ENCODE assay signal across 22 cellular contexts in the genomic region with DNA sequence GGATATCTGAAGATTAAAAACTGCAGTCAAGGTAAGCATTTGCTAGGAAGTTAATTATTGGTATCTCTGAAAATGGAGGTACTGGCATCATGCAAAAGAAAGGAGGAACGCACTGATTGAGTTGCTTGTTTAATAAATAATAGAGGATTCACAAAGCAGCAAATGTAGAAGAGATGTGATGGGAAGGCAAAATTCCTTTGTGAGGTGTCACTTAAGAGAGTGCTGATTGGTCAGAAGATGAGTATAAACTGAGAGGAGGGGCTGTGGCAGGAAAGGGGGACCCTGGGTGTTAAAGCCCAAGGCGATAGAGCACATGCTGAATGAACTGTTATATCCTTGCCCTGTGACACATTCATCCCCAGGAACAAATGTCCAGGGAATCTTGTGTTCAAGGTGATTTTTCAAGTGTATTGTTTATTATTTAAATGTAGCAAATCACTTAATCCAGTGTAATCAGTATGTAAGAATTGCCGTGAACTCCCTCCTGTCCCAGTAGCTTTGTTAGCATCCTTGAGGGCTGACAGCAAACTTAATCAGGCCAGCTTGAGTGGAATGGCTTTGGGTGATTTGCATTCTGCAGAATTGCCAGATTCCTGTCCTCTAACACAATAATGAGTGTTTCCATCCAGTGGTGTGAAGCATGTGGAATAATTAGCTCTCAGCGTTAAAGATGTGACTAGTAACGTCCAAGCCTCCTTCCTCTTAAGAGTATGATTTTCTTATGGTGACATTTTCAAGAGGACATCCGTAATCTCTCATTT.
DNase-seq lines count a peak whose midpoint lies in the region; FAIRE-seq and TF ChIP-seq lines count a peak whose summit lies in the region.
"Had no signal": no experiment of that assay in that cellular context is flagged by ENCODE, and none has a peak within 500 bp of the region (broad histone marks: within the 10 kb centered on the region; RNA-seq: fewer than 3 reads in every experiment).

No MANE protein-coding gene starts in this region.

- BruUV-seq in Caco-2 (replicated peaks; lab: Mats Ljungman, UMichigan) = TSS peak; percentile 83

- POLR2A ChIA-PET in Caco-2 (lab: Charles Lee) = no interaction called here

- peak; percentile 43 to 52 for DNase-seq in Caco-2
- peak; percentile 55 for DNase-seq in astrocyte of the hippocampus (ENCODE audit: low read depth, low spot score)
- DNase-seq in kidney glomerular epithelial cell (lab: John Stamatoyannopoulos, UW) = peak; percentile 76
- peak; percentile 86 for DNase-seq in pons (ENCODE audit: low spot score)
- DNase-seq in RPMI8226 = no peak
- no peak for DNase-seq in activated CD4-positive, alpha-beta T cell treated with anti-CD3 and anti-CD28 coated beads for 48 hours
- DNase-seq in GM19239 (ENCODE audit: insufficient read length, low spot score) = no peak
- no peak for DNase-seq in NCI-H1694 (lab: John Stamatoyannopoulos, UW)
- DNase-seq: DMS53, GF-D8, KBM-7, NCI-H1105, NCI-H2081, NCI-H2171, NCI-H345, NCI-H82, Right ventricle myocardium superior had no signal

- H3K36me3 Mint-ChIP-seq in Caco-2 (ENCODE audit: insufficient read depth, unreplicated experiment) = peaks cover 11% of the 10 kb centered on the region

- H3K36me3 ChIP-seq in Caco-2 (ENCODE audit: control insufficient read depth, insufficient read depth, low read length) = no peaks in the 10 kb centered on the region

- H3K4me3 ChIP-seq in Caco-2 (ENCODE audit: low read depth, low read length) = no peak overlapping the region

- H3K9me3 ChIP-seq in Caco-2 = no peaks in the 10 kb centered on the region

- FAIRE-seq in GM19239 (lab: Jason Lieb, UNC) = no peak
- FAIRE-seq: D721Med, H1, RCC 7860 had no signal

- CTCF ChIA-PET in Caco-2 (lab: Charles Lee) = interaction anchor here (0.6 to 1.0 kb wide), 3 partner anchors 23 to 380 kb away, joined by 3 to 5 read pairs (median 4); no protein-coding TSS in a partner anchor

- H3K27me3 Mint-ChIP-seq in Caco-2 (ENCODE audit: insufficient read depth, unreplicated experiment) = no peaks in the 10 kb centered on the region

- intact Hi-C loops in Caco-2 (cut with micrococcal nuclease; ENCODE audit: unreplicated experiment) = loop anchor here (1.0 to 5.0 kb wide), 2 partner anchors 64 to 111 kb away; no protein-coding TSS in a partner anchor

- no peak for TF ChIP-seq CTCF in Caco-2 (IDR thresholded peaks at IDR 0.05; ENCODE audit: insufficient read depth in 1 of 2, low read depth in 1 of 2, low read length in 1 of 2, severe bottlenecking in 1 of 2, unreplicated experiment in 1 of 2)

- H3K27me3 ChIP-seq in Caco-2 (replicated peaks; ENCODE audit: control insufficient read depth, insufficient read depth, low read length) = no peaks in the 10 kb centered on the region

- H3K4me3 Mint-ChIP-seq in Caco-2 (ENCODE audit: unreplicated experiment) = peak overlapping the region; percentile 5
- H3K4me3 Mint-ChIP-seq: B cell, CD14-positive monocyte had no signal

- peaks cover 51% of the 10 kb centered on the region for H3K4me1 Mint-ChIP-seq in Caco-2 (ENCODE audit: low read depth, unreplicated experiment)
- H3K4me1 Mint-ChIP-seq: B cell had no signal

- peak overlapping the region; percentile 64 for H3K27ac Mint-ChIP-seq in Caco-2 (ENCODE audit: unreplicated experiment)
- H3K27ac Mint-ChIP-seq: B cell, CD14-positive monocyte had no signal

- peaks cover 51% of the 10 kb centered on the region for H3K4me1 ChIP-seq in Caco-2

- H3K9me3 Mint-ChIP-seq in Caco-2 (ENCODE audit: unreplicated experiment) = no peaks in the 10 kb centered on the region

Comparison
In these comparisons a context has a peak if more than half of its experiments do, and no peak if none do; other contexts are left out.
1. DNase-seq: peak in Caco-2 (2 of 2), astrocyte of the hippocampus (single experiment), kidney glomerular epithelial cell (single experiment) and pons (single experiment); none in RPMI8226 (single experiment), activated CD4-positive, alpha-beta T cell treated with anti-CD3 and anti-CD28 coated beads for 48 hours (single experiment), GM19239 (single experiment) and NCI-H1694 (single experiment).